Comparison of ENCODE assay signal across 1 cellular context in the genomic region with DNA sequence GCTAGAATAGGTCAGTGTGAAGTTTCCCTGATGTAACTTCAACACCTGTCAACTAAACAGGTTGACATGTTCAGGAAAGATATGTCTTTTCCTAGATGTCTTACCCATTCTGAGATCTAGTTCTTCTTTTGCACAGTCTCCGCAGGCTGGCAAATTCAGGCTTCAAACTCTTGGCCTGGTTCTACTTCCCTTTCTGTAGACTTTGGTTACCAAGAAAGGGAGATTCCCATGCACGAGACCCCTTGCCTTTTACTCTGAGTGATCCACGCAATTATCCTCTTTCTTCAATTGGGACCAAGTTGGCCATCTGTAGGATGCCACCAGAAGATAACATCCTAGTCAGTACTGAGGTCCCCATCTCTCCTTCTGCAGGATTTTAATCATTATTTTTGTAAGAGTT.
TF ChIP-seq lines count a peak whose summit lies in the region.

No MANE protein-coding gene starts in this region.

TF ChIP-seq in SK-N-SH, 30 proteins besides CTCF, POLR2A, EP300 and RAD21 (continued from another document):
- TF ChIP-seq, protein P1, sequence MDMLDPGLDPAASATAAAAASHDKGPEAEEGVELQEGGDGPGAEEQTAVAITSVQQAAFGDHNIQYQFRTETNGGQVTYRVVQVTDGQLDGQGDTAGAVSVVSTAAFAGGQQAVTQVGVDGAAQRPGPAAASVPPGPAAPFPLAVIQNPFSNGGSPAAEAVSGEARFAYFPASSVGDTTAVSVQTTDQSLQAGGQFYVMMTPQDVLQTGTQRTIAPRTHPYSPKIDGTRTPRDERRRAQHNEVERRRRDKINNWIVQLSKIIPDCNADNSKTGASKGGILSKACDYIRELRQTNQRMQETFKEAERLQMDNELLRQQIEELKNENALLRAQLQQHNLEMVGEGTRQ (IDR thresholded peaks at IDR 0.05; ENCODE audit: borderline replicate concordance, low read depth, low read length): no peak
- no peak for TF ChIP-seq RCOR1 (IDR thresholded peaks at IDR 0.05; ENCODE audit: low read length)
